18 cellular contexts compared by ENCODE assay signal in genomic region chr22:43970037-43970747, GRCh38. TPM values are rescaled to one million over a fixed set of nuclear protein-coding genes. Genes with fewer than 3 reads are reported as not detected.
"Had no signal": no experiment of that assay in that cellular context is flagged by ENCODE, and none has a peak within 500 bp of the region (broad histone marks: within the 10 kb centered on the region; RNA-seq: fewer than 3 reads in every experiment).

No MANE protein-coding gene starts in this region.

- H3K9me3 ChIP-seq: ascending aorta, esophagus muscularis mucosa, gastroesophageal sphincter, heart left ventricle had no signal

- H3K27me3 ChIP-seq: ascending aorta, esophagus muscularis mucosa, gastroesophageal sphincter, heart left ventricle had no signal

- H3K4me1 ChIP-seq: ascending aorta, esophagus muscularis mucosa, gastroesophageal sphincter, heart left ventricle had no signal

- DNase-seq: activated CD4-positive, alpha-beta memory T cell treated with anti-CD3 and anti-CD28 coated beads, Interleukin-2, amount 10 ng/mL, durations not matched to agents 7 days and 5 days; activated CD4-positive, alpha-beta T cell treated with anti-CD3 and anti-CD28 coated beads for 48 hours; activated CD4-positive, CD25-positive, alpha-beta regulatory T cell; activated effector memory CD4-positive, alpha-beta T cell treated with anti-CD3 and anti-CD28 coated beads, Interleukin-2, amount 50 U/mL, for 16 hours; activated naive CD4-positive, alpha-beta T cell treated with anti-CD3 and anti-CD28 coated beads, Interleukin-2, amount 50 U/mL, for 16 hours; activated T-cell treated with anti-CD3 and anti-CD28 coated beads, Interleukin-2, amount 50 U/mL, for 4 hours; effector CD8-positive, alpha-beta T cell; heart left ventricle; immature natural killer cell; kidney glomerular epithelial cell; occipital lobe; stimulated activated CD4-positive, alpha-beta T cell treated with anti-CD3 and anti-CD28 coated beads, Interleukin-15, amount 100 ng/mL, for 24 hours; stimulated activated CD4-positive, alpha-beta T cell treated with anti-CD3 and anti-CD28 coated beads, Interleukin-2, amount 100 ng/mL, for 48 hours; stimulated activated naive CD8-positive, alpha-beta T cell treated with anti-CD3 and anti-CD28 coated beads, Interleukin-15, amount 100 ng/mL, for 72 hours; trophoblast cell had no signal

- H3K27ac ChIP-seq: ascending aorta, esophagus muscularis mucosa, gastroesophageal sphincter, heart left ventricle had no signal

- H3K4me3 ChIP-seq: ascending aorta, esophagus muscularis mucosa, gastroesophageal sphincter, heart left ventricle had no signal

- ATAC-seq: activated T-cell treated with anti-CD3 and anti-CD28 coated beads, Interleukin-2, amount 50 U/mL, for 4 hours; gastroesophageal sphincter; stimulated activated naive CD8-positive, alpha-beta T cell treated with anti-CD3 and anti-CD28 coated beads, Interleukin-15, amount 100 ng/mL, for 72 hours had no signal

RNA-seq across cellular contexts. Expression of gene PNPLA3, which starts 46.6 kb away (rescaled TPM):
- total RNA-seq: ascending aorta, gastroesophageal sphincter had no signal
